In genomic region chr12:6452245-6452731, GRCh38 we compare ENCODE assay signal across 9 cellular contexts. TPM values are rescaled to one million over a fixed set of nuclear protein-coding genes. Genes with fewer than 3 reads are reported as not detected.
DNase-seq lines count a peak whose midpoint lies in the region; ATAC-seq, FAIRE-seq and TF ChIP-seq lines count a peak whose summit lies in the region.
"Had no signal": no experiment of that assay in that cellular context is flagged by ENCODE, and none has a peak within 500 bp of the region (broad histone marks: within the 10 kb centered on the region; RNA-seq: fewer than 3 reads in every experiment).

No MANE protein-coding gene starts in this region.

- peak overlapping the region; percentile 87 for H3K27ac ChIP-seq in SU-DHL-6 (ENCODE audit: low read depth, low read length)

- H3K4me3 ChIP-seq in SU-DHL-6 (ENCODE audit: insufficient read depth, low read length, poor library complexity, severe bottlenecking) = no peak overlapping the region
- peak overlapping the region; percentile 89 for H3K4me3 ChIP-seq in epithelial cell of proximal tubule (ENCODE audit: low read depth, low read length)

- no peak for FAIRE-seq in frontal cortex (lab: Jason Lieb, UNC)
- FAIRE-seq: endometrium had no signal

- TF ChIP-seq CTCF in SU-DHL-6 (IDR thresholded peaks at IDR 0.05; ENCODE audit: insufficient read depth, low read length, poor library complexity, severe bottlenecking) (no peak), epithelial cell of proximal tubule (conservative IDR thresholded peaks at IDR 0.05; ENCODE audit: low read depth, low read length) (no peak)

- peak overlapping the region; percentile 52 for H2AFZ ChIP-seq in SU-DHL-6 (ENCODE audit: low read depth, low read length, severe bottlenecking)

- H3K4me3 Mint-ChIP-seq in naive B cell = peak overlapping the region; percentile 93 to 100 (median 100)

- ATAC-seq in naive B cell (ENCODE audit: low read depth in 2 of 2) = no peak
- ATAC-seq in GM21786 (IDR thresholded peaks at IDR 0.05; ENCODE audit: unreplicated experiment) = no peak

- no peaks in the 10 kb centered on the region for H3K27me3 Mint-ChIP-seq in naive B cell

- H3F3A ChIP-seq in SU-DHL-6 (ENCODE audit: insufficient read depth) = peaks cover 43% of the 10 kb centered on the region

- DNase-seq in activated effector memory CD4-positive, alpha-beta T cell treated with anti-CD3 and anti-CD28 coated beads, Interleukin-2, amount 50 U/mL, for 16 hours = peak; percentile 71
- DNase-seq in activated effector memory CD4-positive, alpha-beta T cell treated with Interleukin-2 at 50 U/mL for 16 hours = no peak
- DNase-seq in epithelial cell of proximal tubule (ENCODE audit: low read depth) (no peak), naive B cell (no peak), frontal cortex (ENCODE audit: low spot score in 2 of 2) (no peak), GM19240 (ENCODE audit: insufficient read length, low spot score) (no peak)

- no peaks in the 10 kb centered on the region for H3K27me3 ChIP-seq in SU-DHL-6 (ENCODE audit: low read length)

- H4K20me1 ChIP-seq in SU-DHL-6 (ENCODE audit: low read depth, low read length) = no peaks in the 10 kb centered on the region

- H3K4me2 ChIP-seq in SU-DHL-6 (ENCODE audit: low read depth, low read length, poor library complexity, severe bottlenecking) = peak overlapping the region; percentile 63

- no peaks in the 10 kb centered on the region for H3K36me3 ChIP-seq in SU-DHL-6 (ENCODE audit: low read length)

- H3K9me3 Mint-ChIP-seq in naive B cell = no peaks in the 10 kb centered on the region

- H3K79me2 ChIP-seq in SU-DHL-6 (ENCODE audit: insufficient read depth, low read length) = peaks cover 1% of the 10 kb centered on the region; the same call in 1 of the 2 replicates

- peaks cover 44 to 69% (median 56%) of the 10 kb centered on the region in 3 donors for H3K4me1 Mint-ChIP-seq in naive B cell

- H3K36me3 Mint-ChIP-seq in naive B cell = peaks cover 9 to 12% of the 10 kb centered on the region in 2 donors

- H3K9ac ChIP-seq in SU-DHL-6 (ENCODE audit: low read length) = peak overlapping the region; percentile 57

- H3K9me3 ChIP-seq in SU-DHL-6 (ENCODE audit: insufficient read depth, low read length) = no peaks in the 10 kb centered on the region

- H3K9me2 ChIP-seq in SU-DHL-6 (replicated peaks; ENCODE audit: insufficient read depth, low read length) = no peaks in the 10 kb centered on the region

- H3K27ac Mint-ChIP-seq in naive B cell = peak overlapping the region; percentile 93 to 100 (median 99)

RNA-seq across cellular contexts. Expression of gene TAPBPL, which starts 0.4 kb away (rescaled TPM):
- total RNA-seq in epithelial cell of proximal tubule (6.5 and 17.0 TPM in 2 replicates), frontal cortex (0.82 TPM)
- polyA plus RNA-seq in naive B cell (ENCODE audit: low read depth in 6 of 6) = 100 to 1,000 TPM in 3 of 6 donors, 10 to 100 TPM in 3; 61.0 to 128 (median 108) TPM

RNA-seq across cellular contexts. Expression of gene CD27, which starts 7.5 kb away (rescaled TPM):
- total RNA-seq in epithelial cell of proximal tubule (not detected in 2 replicates), frontal cortex (0.41 TPM)
- 10 to 100 TPM in 1 of 6 donors, 1 to 10 TPM in 5; 3.2 to 14.8 (median 6.6) TPM for polyA plus RNA-seq in naive B cell (ENCODE audit: low read depth in 6 of 6)

RNA-seq across cellular contexts. Expression of gene VAMP1, which starts 18.2 kb away (rescaled TPM):
- 2.0 and 2.6 TPM in 2 replicates for total RNA-seq in epithelial cell of proximal tubule
- polyA plus RNA-seq in naive B cell (ENCODE audit: low read depth in 6 of 6) = 1 to 10 TPM; 1.7 to 6.7 (median 4.5) TPM
- 1.2 TPM for total RNA-seq in frontal cortex

RNA-seq across cellular contexts. Expression of gene MRPL51, which starts 40.8 kb away (rescaled TPM):
- 132 and 156 TPM in 2 replicates for total RNA-seq in epithelial cell of proximal tubule
- polyA plus RNA-seq in naive B cell (ENCODE audit: low read depth in 6 of 6) = 100 to 1,000 TPM; 126 to 243 (median 176) TPM
- 27.3 TPM for total RNA-seq in frontal cortex

RNA-seq across cellular contexts. Expression of gene NCAPD2, which starts 41.6 kb away (rescaled TPM):
- total RNA-seq in epithelial cell of proximal tubule (74.8 and 109 TPM in 2 replicates), frontal cortex (9.4 TPM)
- polyA plus RNA-seq in naive B cell (ENCODE audit: low read depth in 6 of 6) = 10 to 100 TPM; 13.3 to 25.5 (median 17.8) TPM
